ENCODE assay signal across 1 cellular context in the genomic region with DNA sequence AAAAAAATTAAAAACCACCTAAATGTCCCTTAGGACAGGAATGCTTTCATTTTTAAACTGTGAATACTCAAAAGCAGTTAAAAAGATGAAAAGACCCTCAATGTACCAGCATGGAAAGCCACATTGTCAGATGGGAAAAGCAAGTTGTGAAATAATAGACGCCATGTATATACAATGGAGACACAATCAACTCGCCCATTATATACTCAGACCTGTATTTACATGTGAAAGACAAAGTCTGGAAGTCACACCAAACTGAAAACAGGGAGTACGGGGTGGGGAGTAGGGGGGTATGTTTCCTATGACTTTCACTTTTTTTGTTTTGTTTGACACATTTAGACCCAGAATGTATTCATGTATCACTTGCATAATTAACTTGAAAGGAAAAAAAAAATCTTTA.
TF ChIP-seq lines count a peak whose summit lies in the region.

No MANE protein-coding gene starts in this region.

TF ChIP-seq in H1, 55 proteins besides CTCF, POLR2A, EP300 and RAD21:
- TF ChIP-seq POU5F1 (IDR thresholded peaks at IDR 0.05; ENCODE audit: low read depth, low read length), result no peak
- TF ChIP-seq TEAD4 (IDR thresholded peaks at IDR 0.05; ENCODE audit: low read depth, low read length), result no peak
- no peak for TF ChIP-seq TAF7 (optimal IDR thresholded peaks at IDR 0.05; ENCODE audit: borderline replicate concordance, low read depth, low read length)
- no peak for TF ChIP-seq CBX5 (IDR thresholded peaks at IDR 0.05; ENCODE audit: low read depth, low read length)
- TF ChIP-seq, protein P1, sequence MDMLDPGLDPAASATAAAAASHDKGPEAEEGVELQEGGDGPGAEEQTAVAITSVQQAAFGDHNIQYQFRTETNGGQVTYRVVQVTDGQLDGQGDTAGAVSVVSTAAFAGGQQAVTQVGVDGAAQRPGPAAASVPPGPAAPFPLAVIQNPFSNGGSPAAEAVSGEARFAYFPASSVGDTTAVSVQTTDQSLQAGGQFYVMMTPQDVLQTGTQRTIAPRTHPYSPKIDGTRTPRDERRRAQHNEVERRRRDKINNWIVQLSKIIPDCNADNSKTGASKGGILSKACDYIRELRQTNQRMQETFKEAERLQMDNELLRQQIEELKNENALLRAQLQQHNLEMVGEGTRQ (IDR thresholded peaks at IDR 0.05; ENCODE audit: low read length), result no peak
- TF ChIP-seq NANOG (IDR thresholded peaks at IDR 0.05; ENCODE audit: insufficient read depth, low read depth, low read length, poor library complexity, severe bottlenecking), result peak; percentile 46
- TF ChIP-seq RNF2 (IDR thresholded peaks at IDR 0.05; ENCODE audit: borderline replicate concordance, low read depth, low read length, missing control alignments, poor library complexity, severe bottlenecking), result no peak
- TF ChIP-seq POLR2AphosphoS5 (IDR thresholded peaks at IDR 0.05; ENCODE audit: low read depth, low read length), result no peak
